ENCODE assay signal across 8 cellular contexts in genomic region chr5:173972844-173973613, GRCh38. TPM values are rescaled to one million over a fixed set of nuclear protein-coding genes. Genes with fewer than 3 reads are reported as not detected.
DNase-seq lines count a peak whose midpoint lies in the region; ATAC-seq and TF ChIP-seq lines count a peak whose summit lies in the region.

No MANE protein-coding gene starts in this region.

- no peaks in the 10 kb centered on the region for H3K36me3 Mint-ChIP-seq in neural crest cell (ENCODE audit: low read depth)
- no peaks in the 10 kb centered on the region for H3K36me3 Mint-ChIP-seq in stimulated activated naive CD8-positive, alpha-beta T cell treated with anti-CD3 and anti-CD28 coated beads, Interleukin-15, Interleukin-2, amounts not matched to agents 100 ng/mL and 50 ng/mL, for 24 hours (ENCODE audit: low read depth)

- peaks cover 22% of the 10 kb centered on the region for H3K27me3 Mint-ChIP-seq in neural crest cell (ENCODE audit: low read depth)
- H3K27me3 Mint-ChIP-seq in stimulated activated naive CD8-positive, alpha-beta T cell treated with anti-CD3 and anti-CD28 coated beads, Interleukin-15, Interleukin-2, amounts not matched to agents 100 ng/mL and 50 ng/mL, for 24 hours = peaks cover 11% of the 10 kb centered on the region

- no peaks in the 10 kb centered on the region for H3K27me3 ChIP-seq in KMS-11 (ENCODE audit: insufficient read depth, low read depth)

- H2AFZ ChIP-seq in KMS-11 (ENCODE audit: low read depth) = peak overlapping the region; percentile 54

- no peak overlapping the region for H3K4me3 ChIP-seq in KMS-11 (IDR thresholded peaks at IDR 0.05; ENCODE audit: insufficient read depth, low read depth, low read length)

- H3K9ac ChIP-seq in KMS-11 = no peak overlapping the region

- peak; percentile 88 for TF ChIP-seq CTCF in C4-2B (conservative IDR thresholded peaks at IDR 0.05)
- peak; percentile 76 for TF ChIP-seq CTCF in KMS-11 (conservative IDR thresholded peaks at IDR 0.05; ENCODE audit: low read depth, low read length)
- TF ChIP-seq CTCF in neural crest cell (conservative IDR thresholded peaks at IDR 0.05) = peak; percentile 93

- H3K4me1 Mint-ChIP-seq in neural crest cell = peaks cover 37% of the 10 kb centered on the region
- peaks cover 9% of the 10 kb centered on the region for H3K4me1 Mint-ChIP-seq in stimulated activated naive CD8-positive, alpha-beta T cell treated with anti-CD3 and anti-CD28 coated beads, Interleukin-15, Interleukin-2, amounts not matched to agents 100 ng/mL and 50 ng/mL, for 24 hours (ENCODE audit: low read depth)

- H3K4me2 ChIP-seq in KMS-11 = no peak overlapping the region

- peaks cover 24% of the 10 kb centered on the region for H3K4me1 ChIP-seq in KMS-11 (ENCODE audit: low read depth, poor library complexity, severe bottlenecking)

- DNase-seq in SHP77 (lab: John Stamatoyannopoulos, UW) = peak; percentile 59 to 81
- DNase-seq in activated gamma-delta T cell treated with anti-CD3 and anti-CD28 coated beads, Interleukin-2, amount 50 U/mL, for 16 hours (ENCODE audit: low read depth) = peak; percentile 66
- DNase-seq in foreskin melanocyte = peak; percentile 79
- peak; percentile 85 for DNase-seq in neural crest cell (ENCODE audit: low read depth, low spot score)

- H3K27ac Mint-ChIP-seq in neural crest cell (ENCODE audit: unreplicated experiment) = peak overlapping the region; percentile 62
- no peak overlapping the region for H3K27ac Mint-ChIP-seq in stimulated activated naive CD8-positive, alpha-beta T cell treated with anti-CD3 and anti-CD28 coated beads, Interleukin-15, Interleukin-2, amounts not matched to agents 100 ng/mL and 50 ng/mL, for 24 hours

- peak overlapping the region; percentile 19 for H3K27ac ChIP-seq in C4-2B
- no peak overlapping the region for H3K27ac ChIP-seq in KMS-11

- no peaks in the 10 kb centered on the region for H3K36me3 ChIP-seq in KMS-11 (ENCODE audit: insufficient read depth)

- H3K9me3 Mint-ChIP-seq in neural crest cell = no peaks in the 10 kb centered on the region
- H3K9me3 Mint-ChIP-seq in stimulated activated naive CD8-positive, alpha-beta T cell treated with anti-CD3 and anti-CD28 coated beads, Interleukin-15, Interleukin-2, amounts not matched to agents 100 ng/mL and 50 ng/mL, for 24 hours = no peaks in the 10 kb centered on the region

- peak overlapping the region; percentile 85 for H3K4me3 Mint-ChIP-seq in neural crest cell
- peak overlapping the region; percentile 71 for H3K4me3 Mint-ChIP-seq in stimulated activated naive CD8-positive, alpha-beta T cell treated with anti-CD3 and anti-CD28 coated beads, Interleukin-15, Interleukin-2, amounts not matched to agents 100 ng/mL and 50 ng/mL, for 24 hours

- H3K79me2 ChIP-seq in KMS-11 (ENCODE audit: insufficient read depth, low read depth) = no peaks in the 10 kb centered on the region

- no peaks in the 10 kb centered on the region for H4K20me1 ChIP-seq in KMS-11 (ENCODE audit: insufficient read depth)

- ATAC-seq in GM21381 (IDR thresholded peaks at IDR 0.05; ENCODE audit: unreplicated experiment) = peak; percentile 86

RNA-seq across cellular contexts. Expression of gene C5orf47, which starts 15.9 kb away (rescaled TPM):
- not detected in 2 replicates for total RNA-seq in neural crest cell
